ENCODE assay signal across 11 cellular contexts in genomic region chr19:40441719-40442253, GRCh38. TPM values are rescaled to one million over a fixed set of nuclear protein-coding genes. Genes with fewer than 3 reads are reported as not detected.
A peak's percentile ranks its signal among the peaks of the same experiment; 100 is the strongest.
DNase-seq lines count a peak whose midpoint lies in the region; ATAC-seq, FAIRE-seq and TF ChIP-seq lines count a peak whose summit lies in the region.
"Had no signal": no experiment of that assay in that cellular context is flagged by ENCODE, and none has a peak within 500 bp of the region (broad histone marks: within the 10 kb centered on the region; RNA-seq: fewer than 3 reads in every experiment).

No MANE protein-coding gene starts in this region.

- peaks cover 22% of the 10 kb centered on the region for H4K20me1 ChIP-seq in K562 (replicated peaks; ENCODE audit: control insufficient read depth, insufficient read depth, low read length)

- peak overlapping the region; percentile 85 to 90 for H3K27ac Mint-ChIP-seq in natural killer cell treated with Interleukin-12 subunit alpha and Interleukin-12 subunit beta and Interleukin-15 and Interleukin-18, amount 100 ng/mL, for 72 hours

- TF ChIP-seq POLR2A in K562 (conservative IDR thresholded peaks at IDR 0.05), result no peak

- peak overlapping the region; percentile 8; the same call in 1 of the 2 replicates for H3K4me3 ChIP-seq in AG10803 (ENCODE audit: low read length)
- peak overlapping the region; percentile 97; the same call in 1 of the 2 replicates for H3K4me3 ChIP-seq in HUES6 (ENCODE audit: low read depth, low read length)
- H3K4me3 ChIP-seq in K562, result peak overlapping the region; percentile 90; the same call in 1 of the 2 replicates

- CTCF ChIA-PET in K562 (lab: Yijun Ruan, JAX; ENCODE audit: low intra/inter-chr PET ratio), result no interaction called here

- peak overlapping the region; percentile 89; the same call in 1 of the 2 replicates for H3K4me2 ChIP-seq in K562 (ENCODE audit: insufficient read depth, low read length)

- H3K9me1 ChIP-seq in K562 (ENCODE audit: control insufficient read depth, insufficient read depth, low read length), result no peaks in the 10 kb centered on the region

- TF ChIP-seq CTCF in AG10803 (conservative IDR thresholded peaks at IDR 0.05; ENCODE audit: low read length), result no peak
- TF ChIP-seq CTCF in K562 (IDR thresholded peaks at IDR 0.05 in 2 of 3, conservative IDR thresholded peaks at IDR 0.05 in 1 of 3; ENCODE audit: insufficient read depth in 2 of 3, low read depth in 1 of 3, low read length in 3 of 3), result no peak

- POLR2A ChIA-PET in K562 (lab: Yijun Ruan, JAX), result interaction anchor here (0.8 to 3.7 kb wide), 3 partner anchors 8 to 94 kb away, joined by 3 to 28 read pairs (median 3); partner anchors contain the start of genes C19orf47 and SERTAD1

- H3K36me3 ChIP-seq in HUES6 (ENCODE audit: control insufficient read depth, insufficient read depth, low read length) (peaks cover 22% of the 10 kb centered on the region), K562 (ENCODE audit: control insufficient read depth, insufficient read depth, low read length) (peaks cover 28% of the 10 kb centered on the region)

- H3K4me3 Mint-ChIP-seq in natural killer cell treated with Interleukin-12 subunit alpha and Interleukin-12 subunit beta and Interleukin-15 and Interleukin-18, amount 100 ng/mL, for 72 hours, result peak overlapping the region; percentile 99

- H2AFZ ChIP-seq in K562 (ENCODE audit: low read depth, low read length), result no peak overlapping the region

- TF ChIP-seq EP300 in K562 (IDR thresholded peaks at IDR 0.05; ENCODE audit: low read length), result no peak

- in situ Hi-C loops in K562 (cut with MboI), result no loop called here

- intact Hi-C loops in K562 (cut with micrococcal nuclease), result loop anchor here (5.0 kb wide), 2 partner anchors 81 to 94 kb away; partner anchors contain the start of genes C19orf47 and PLD3

- no peak overlapping the region for H3K27ac ChIP-seq in HUES6 (ENCODE audit: low read depth, low read length)
- H3K27ac ChIP-seq in K562 (ENCODE audit: extremely low read depth, low read depth, low read length), result no peak overlapping the region; the same call in 2 of the 3 replicates

- H3K4me1 ChIP-seq in HUES6 (ENCODE audit: control insufficient read depth, insufficient read depth, low read length), result peaks cover 20% of the 10 kb centered on the region
- H3K4me1 ChIP-seq in K562 (replicated peaks in 1 of 2; ENCODE audit: control insufficient read depth in 2 of 2, insufficient read depth in 2 of 2, low read length in 2 of 2), result peaks cover 24 to 25% of the 10 kb centered on the region in 2 experiments

- TF ChIP-seq RAD21 in K562 (CRISPR knock-in tag; conservative IDR thresholded peaks at IDR 0.05 in 1 of 2, IDR thresholded peaks at IDR 0.05 in 1 of 2), result no peak

- 86% methylated on average over 10 of the region's 11 CpGs for WGBS in K562 (ENCODE audit: insufficient coverage, low coverage, missing lambda C conversion rate)

- H3K27me3 Mint-ChIP-seq in natural killer cell treated with Interleukin-12 subunit alpha and Interleukin-12 subunit beta and Interleukin-15 and Interleukin-18, amount 100 ng/mL, for 72 hours, result no peaks in the 10 kb centered on the region

- H3K4me1 Mint-ChIP-seq in natural killer cell treated with Interleukin-12 subunit alpha and Interleukin-12 subunit beta and Interleukin-15 and Interleukin-18, amount 100 ng/mL, for 72 hours (ENCODE audit: low read depth in 2 of 2), result peaks cover 12 to 22% of the 10 kb centered on the region in 2 donors

- no peaks in the 10 kb centered on the region for H3K9me3 ChIP-seq in HUES6 (ENCODE audit: control insufficient read depth, insufficient read depth, low read depth, low read length)
- no peaks in the 10 kb centered on the region for H3K9me3 ChIP-seq in K562 (replicated peaks; ENCODE audit: control insufficient read depth, insufficient read depth, low read depth, low read length)
- H3K9me3 ChIP-seq: mucosa of descending colon had no signal

- peaks cover 38% of the 10 kb centered on the region for H3K79me2 ChIP-seq in K562 (ENCODE audit: control insufficient read depth, insufficient read depth, low read length)

- no peak for ATAC-seq in K562
- ATAC-seq in natural killer cell treated with Interleukin-12 subunit alpha and Interleukin-12 subunit beta and Interleukin-15 and Interleukin-18, amount 100 ng/mL, for 72 hours, result no peak
- ATAC-seq in GM21529 (IDR thresholded peaks at IDR 0.05; ENCODE audit: unreplicated experiment), result no peak
- no peak for ATAC-seq in GM19463 (IDR thresholded peaks at IDR 0.05; ENCODE audit: unreplicated experiment)
- ATAC-seq: mucosa of descending colon had no signal

- BruUV-seq in K562 (replicated peaks; lab: Mats Ljungman, UMichigan), result no TSS peak

- H3K9ac ChIP-seq in HUES6 (ENCODE audit: low read length) (peak overlapping the region; percentile 63), K562 (ENCODE audit: insufficient read depth in 1 of 2, low read depth in 2 of 2, low read length in 2 of 2) (peak overlapping the region; percentile 66 to 81; a peak in 3 of 4 replicates)

- no peak for FAIRE-seq in K562 (lab: Jason Lieb, UNC)
- FAIRE-seq: G401.6 had no signal

- H3K9me3 Mint-ChIP-seq in natural killer cell treated with Interleukin-12 subunit alpha and Interleukin-12 subunit beta and Interleukin-15 and Interleukin-18, amount 100 ng/mL, for 72 hours, result no peaks in the 10 kb centered on the region

- DNase-seq in AG10803 (ENCODE audit: low read depth) (no peak), K562 (ENCODE audit: extremely low read depth in 1 of 4, low spot score in 3 of 4) (no peak), NCI-H69 (lab: John Stamatoyannopoulos, UW) (no peak), DMS153 treated with DMSO at 0.1 percent for 48 hours (lab: John Stamatoyannopoulos, UW; ENCODE audit: unreplicated experiment) (no peak)
- DNase-seq in natural killer cell treated with Interleukin-12 subunit alpha and Interleukin-12 subunit beta and Interleukin-15 and Interleukin-18, amount 100 ng/mL, for 72 hours (ENCODE audit: low spot score), result no peak
- DNase-seq: NCI-H774 had no signal

- peaks cover 5% of the 10 kb centered on the region for H3K36me3 Mint-ChIP-seq in natural killer cell treated with Interleukin-12 subunit alpha and Interleukin-12 subunit beta and Interleukin-15 and Interleukin-18, amount 100 ng/mL, for 72 hours

- no peaks in the 10 kb centered on the region for H3K27me3 ChIP-seq in HUES6 (ENCODE audit: control insufficient read depth, insufficient read depth, low read length)
- no peaks in the 10 kb centered on the region for H3K27me3 ChIP-seq in K562 (ENCODE audit: control insufficient read depth in 2 of 2, insufficient read depth in 2 of 2, low read length in 2 of 2)

RNA-seq across cellular contexts. Expression of gene SERTAD3, which starts 2.3 kb away (rescaled TPM):
- total RNA-seq in K562 (2011; cell fraction: chromatin; rRNA removed; ENCODE audit: low replicate concordance), result 16.7 and 27.2 TPM in 2 replicates
- total RNA-seq in K562 (2011; cell fraction: nucleolus; rRNA removed), result 20.4 and 20.7 TPM in 2 replicates
- 24.9 and 26.9 TPM in 2 replicates for total RNA-seq in K562 (2011; cell fraction: nucleoplasm; rRNA removed)
- total RNA-seq in K562 (2014; rRNA removed) (17.5 and 19.3 TPM in 2 replicates), K562 (2014; rRNA removed; fragmentation: Illumina TruSeq; extraction: Trizol) (16.1 and 17.2 TPM in 2 replicates), K562 (2015; rRNA removed; fragmentation: Illumina TruSeq; extraction: Trizol) (21.6 and 27.7 TPM in 2 replicates), K562 (2021) (28.9 and 31.4 TPM in 2 replicates)
- polyA plus RNA-seq in K562 (2011; rRNA removed) (17.6 and 18.9 TPM in 2 replicates), K562 (2014; fragmentation: Illumina TruSeq; extraction: Trizol) (15.1 and 18.6 TPM in 2 replicates), K562 (2014; fragmentation: Nextera tagmentation; extraction: Ambion mirVana) (1 to 10 TPM; 5.4 to 5.9 TPM), K562 (2014; rRNA removed) (18.1 and 18.5 TPM in 2 replicates)
- 19.3 and 35.5 TPM in 2 replicates for polyA plus RNA-seq in K562 (2011; cell fraction: cytosol; rRNA removed)
- 17.8 and 23.4 TPM in 2 replicates for polyA plus RNA-seq in K562 (2011; cell fraction: nucleus; rRNA removed)
- 20.7 and 22.0 TPM in 2 replicates for polyA plus RNA-seq in K562 (2012)
- 18.4 and 23.4 TPM in 2 replicates for polyA minus RNA-seq in K562 (2011; rRNA and poly(A)+ RNA removed)
- polyA minus RNA-seq in K562 (2011; cell fraction: cytosol; rRNA and poly(A)+ RNA removed), result 24.3 and 28.9 TPM in 2 replicates
- 8.1 and 13.9 TPM in 2 replicates for polyA minus RNA-seq in K562 (2011; cell fraction: nucleus; rRNA and poly(A)+ RNA removed)
- 10 to 100 TPM; 12.8 to 13.2 TPM for total RNA-seq in natural killer cell treated with Interleukin-12 subunit alpha and Interleukin-12 subunit beta and Interleukin-15 and Interleukin-18, amount 100 ng/mL, for 72 hours

RNA-seq across cellular contexts. Expression of gene SERTAD1, which starts 16.0 kb away (rescaled TPM):
- 3.1 and 8.3 TPM in 2 replicates for total RNA-seq in K562 (2011; cell fraction: chromatin; rRNA removed; ENCODE audit: low replicate concordance)
- total RNA-seq in K562 (2011; cell fraction: nucleolus; rRNA removed), result 10.3 and 11.0 TPM in 2 replicates
- 7.5 and 8.9 TPM in 2 replicates for total RNA-seq in K562 (2011; cell fraction: nucleoplasm; rRNA removed)
- 8.1 and 10.9 TPM in 2 replicates for total RNA-seq in K562 (2014; rRNA removed)
- 2.1 and 2.8 TPM in 2 replicates for total RNA-seq in K562 (2014; rRNA removed; fragmentation: Illumina TruSeq; extraction: Trizol)
- total RNA-seq in K562 (2015; rRNA removed; fragmentation: Illumina TruSeq; extraction: Trizol), result 4.9 and 5.5 TPM in 2 replicates
- total RNA-seq in K562 (2021), result 8.7 and 8.9 TPM in 2 replicates
- polyA plus RNA-seq in K562 (2011; rRNA removed), result 6.1 and 6.8 TPM in 2 replicates
- polyA plus RNA-seq in K562 (2011; cell fraction: cytosol; rRNA removed), result 7.4 and 18.7 TPM in 2 replicates
- polyA plus RNA-seq in K562 (2011; cell fraction: nucleus; rRNA removed), result 5.6 and 9.1 TPM in 2 replicates
- 6.7 and 8.9 TPM in 2 replicates for polyA plus RNA-seq in K562 (2012)
- polyA plus RNA-seq in K562 (2014; fragmentation: Illumina TruSeq; extraction: Trizol), result 2.3 and 5.0 TPM in 2 replicates
- under 1 TPM; 0.15 to 0.85 TPM for polyA plus RNA-seq in K562 (2014; fragmentation: Nextera tagmentation; extraction: Ambion mirVana)
- 6.7 TPM in 2 replicates for polyA plus RNA-seq in K562 (2014; rRNA removed)
- polyA minus RNA-seq in K562 (2011; rRNA and poly(A)+ RNA removed), result 1.9 and 2.1 TPM in 2 replicates
- 3.5 and 4.5 TPM in 2 replicates for polyA minus RNA-seq in K562 (2011; cell fraction: cytosol; rRNA and poly(A)+ RNA removed)
- polyA minus RNA-seq in K562 (2011; cell fraction: nucleus; rRNA and poly(A)+ RNA removed), result 1.8 and 3.6 TPM in 2 replicates
- total RNA-seq in natural killer cell treated with Interleukin-12 subunit alpha and Interleukin-12 subunit beta and Interleukin-15 and Interleukin-18, amount 100 ng/mL, for 72 hours, result 10 to 100 TPM; 11.2 to 21.5 TPM

RNA-seq across cellular contexts. Expression of gene BLVRB, which starts 23.8 kb away (rescaled TPM):
- total RNA-seq in K562 (2011; cell fraction: chromatin; rRNA removed; ENCODE audit: low replicate concordance), result 26.9 and 65.0 TPM in 2 replicates
- total RNA-seq in K562 (2011; cell fraction: nucleolus; rRNA removed), result 107 and 125 TPM in 2 replicates
- total RNA-seq in K562 (2011; cell fraction: nucleoplasm; rRNA removed), result 74.7 and 75.7 TPM in 2 replicates
- total RNA-seq in K562 (2014; rRNA removed) (749 and 813 TPM in 2 replicates), K562 (2014; rRNA removed; fragmentation: Illumina TruSeq; extraction: Trizol) (110 and 229 TPM in 2 replicates), K562 (2015; rRNA removed; fragmentation: Illumina TruSeq; extraction: Trizol) (331 and 332 TPM in 2 replicates), K562 (2021) (457 and 476 TPM in 2 replicates)
- polyA plus RNA-seq in K562 (2011; rRNA removed) (368 and 461 TPM in 2 replicates), K562 (2014; fragmentation: Illumina TruSeq; extraction: Trizol) (260 and 428 TPM in 2 replicates), K562 (2014; fragmentation: Nextera tagmentation; extraction: Ambion mirVana) (100 to 1,000 TPM in 1 of 2 experiments, 10 to 100 TPM in 1; 81.1 to 184 TPM), K562 (2014; rRNA removed) (634 and 677 TPM in 2 replicates)
- polyA plus RNA-seq in K562 (2011; cell fraction: cytosol; rRNA removed), result 836 and 2,229 TPM in 2 replicates
- polyA plus RNA-seq in K562 (2011; cell fraction: nucleus; rRNA removed), result 252 and 288 TPM in 2 replicates
- polyA plus RNA-seq in K562 (2012), result 416 and 585 TPM in 2 replicates
- 85.4 and 138 TPM in 2 replicates for polyA minus RNA-seq in K562 (2011; rRNA and poly(A)+ RNA removed)
- polyA minus RNA-seq in K562 (2011; cell fraction: cytosol; rRNA and poly(A)+ RNA removed), result 198 and 225 TPM in 2 replicates
- 34.6 and 38.7 TPM in 2 replicates for polyA minus RNA-seq in K562 (2011; cell fraction: nucleus; rRNA and poly(A)+ RNA removed)
- total RNA-seq in natural killer cell treated with Interleukin-12 subunit alpha and Interleukin-12 subunit beta and Interleukin-15 and Interleukin-18, amount 100 ng/mL, for 72 hours, result 1 to 10 TPM; 4.6 to 5.3 TPM

RNA-seq across cellular contexts. Expression of gene SPTBN4, which starts 25.0 kb away (rescaled TPM):
- 5.7 and 11.0 TPM in 2 replicates for total RNA-seq in K562 (2011; cell fraction: chromatin; rRNA removed; ENCODE audit: low replicate concordance)
- total RNA-seq in K562 (2011; cell fraction: nucleolus; rRNA removed), result 3.8 and 4.5 TPM in 2 replicates
- total RNA-seq in K562 (2011; cell fraction: nucleoplasm; rRNA removed), result 5.3 and 6.9 TPM in 2 replicates
- 0.86 and 2.0 TPM in 2 replicates for total RNA-seq in K562 (2014; rRNA removed)
- 0.16 and 0.47 TPM in 2 replicates for total RNA-seq in K562 (2014; rRNA removed; fragmentation: Illumina TruSeq; extraction: Trizol)
- total RNA-seq in K562 (2015; rRNA removed; fragmentation: Illumina TruSeq; extraction: Trizol), result 0.83 and 1.3 TPM in 2 replicates
- 1.5 and 1.6 TPM in 2 replicates for total RNA-seq in K562 (2021)
- polyA plus RNA-seq in K562 (2011; rRNA removed), result 1.2 and 1.3 TPM in 2 replicates
- polyA plus RNA-seq in K562 (2011; cell fraction: cytosol; rRNA removed), result 0.94 and 1.8 TPM in 2 replicates
- 2.6 and 3.5 TPM in 2 replicates for polyA plus RNA-seq in K562 (2011; cell fraction: nucleus; rRNA removed)
- polyA plus RNA-seq in K562 (2012), result 1.7 and 1.9 TPM in 2 replicates
- polyA plus RNA-seq in K562 (2014; fragmentation: Illumina TruSeq; extraction: Trizol), result 0.51 and 0.70 TPM in 2 replicates
- under 1 TPM; 0.01 to 0.10 TPM for polyA plus RNA-seq in K562 (2014; fragmentation: Nextera tagmentation; extraction: Ambion mirVana)
- 1.2 and 1.3 TPM in 2 replicates for polyA plus RNA-seq in K562 (2014; rRNA removed)
- 1.1 and 1.5 TPM in 2 replicates for polyA minus RNA-seq in K562 (2011; rRNA and poly(A)+ RNA removed)
- 0.38 and 0.46 TPM in 2 replicates for polyA minus RNA-seq in K562 (2011; cell fraction: cytosol; rRNA and poly(A)+ RNA removed)
- polyA minus RNA-seq in K562 (2011; cell fraction: nucleus; rRNA and poly(A)+ RNA removed), result 0.81 and 1.4 TPM in 2 replicates
- total RNA-seq in natural killer cell treated with Interleukin-12 subunit alpha and Interleukin-12 subunit beta and Interleukin-15 and Interleukin-18, amount 100 ng/mL, for 72 hours, result not detected

RNA-seq across cellular contexts. Expression of gene PRX, which starts 28.6 kb away (rescaled TPM):
- 1.8 and 4.5 TPM in 2 replicates for total RNA-seq in K562 (2011; cell fraction: chromatin; rRNA removed; ENCODE audit: low replicate concordance)
- 2.7 and 2.8 TPM in 2 replicates for total RNA-seq in K562 (2011; cell fraction: nucleolus; rRNA removed)
- 2.1 and 2.2 TPM in 2 replicates for total RNA-seq in K562 (2011; cell fraction: nucleoplasm; rRNA removed)
- total RNA-seq in K562 (2014; rRNA removed) (2.8 and 3.8 TPM in 2 replicates), K562 (2014; rRNA removed; fragmentation: Illumina TruSeq; extraction: Trizol) (0.61 and 0.65 TPM in 2 replicates), K562 (2015; rRNA removed; fragmentation: Illumina TruSeq; extraction: Trizol) (1.8 and 2.0 TPM in 2 replicates), K562 (2021) (2.9 and 3.5 TPM in 2 replicates)
- polyA plus RNA-seq in K562 (2011; rRNA removed) (1.5 and 1.7 TPM in 2 replicates), K562 (2014; fragmentation: Illumina TruSeq; extraction: Trizol) (1.3 and 2.1 TPM in 2 replicates), K562 (2014; fragmentation: Nextera tagmentation; extraction: Ambion mirVana) (not detected), K562 (2014; rRNA removed) (1.4 and 1.7 TPM in 2 replicates)
- polyA plus RNA-seq in K562 (2011; cell fraction: cytosol; rRNA removed), result 1.4 and 1.7 TPM in 2 replicates
- polyA plus RNA-seq in K562 (2011; cell fraction: nucleus; rRNA removed), result 1.0 and 1.8 TPM in 2 replicates
- polyA plus RNA-seq in K562 (2012), result 2.5 and 4.5 TPM in 2 replicates
- 1.4 and 1.5 TPM in 2 replicates for polyA minus RNA-seq in K562 (2011; rRNA and poly(A)+ RNA removed)
- polyA minus RNA-seq in K562 (2011; cell fraction: cytosol; rRNA and poly(A)+ RNA removed), result 2.1 and 2.8 TPM in 2 replicates
- 0.54 and 1.00 TPM in 2 replicates for polyA minus RNA-seq in K562 (2011; cell fraction: nucleus; rRNA and poly(A)+ RNA removed)
- total RNA-seq in natural killer cell treated with Interleukin-12 subunit alpha and Interleukin-12 subunit beta and Interleukin-15 and Interleukin-18, amount 100 ng/mL, for 72 hours, result under 1 TPM; 0.48 to 0.78 TPM

Comparison
In these comparisons a context has a peak if more than half of its experiments do, and no peak if none do; other contexts are left out.
1. H3K4me3 ChIP-seq: peak in every context shown above with its lines; median percentile 97 in HUES6; 90 in K562; 8 in AG10803.
2. RNA of gene BLVRB, which starts 23.8 kb away (total RNA-seq): 26.9 to 813 TPM in K562; 4.6 to 5.3 TPM in natural killer cell treated with Interleukin-12 subunit alpha and Interleukin-12 subunit beta and Interleukin-15 and Interleukin-18, amount 100 ng/mL, for 72 hours; every median in the first group is over 4 times any median in the second.